Comparison of ENCODE assay signal across 11 cellular contexts in genomic region chr17:48725005-48725293, GRCh38. TPM values are rescaled to one million over a fixed set of nuclear protein-coding genes. Genes with fewer than 3 reads are reported as not detected.
DNase-seq lines count a peak whose midpoint lies in the region; ATAC-seq, FAIRE-seq and TF ChIP-seq lines count a peak whose summit lies in the region.
"Had no signal": no experiment of that assay in that cellular context is flagged by ENCODE, and none has a peak within 500 bp of the region (broad histone marks: within the 10 kb centered on the region; RNA-seq: fewer than 3 reads in every experiment).

No MANE protein-coding gene starts in this region.

- no peak for TF ChIP-seq CTCF in GM23338 (conservative IDR thresholded peaks at IDR 0.05; ENCODE audit: low read depth in 2 of 2)
- no peak for TF ChIP-seq CTCF in testis (IDR thresholded peaks at IDR 0.05)
- TF ChIP-seq CTCF in chondrocyte (IDR thresholded peaks at IDR 0.05) = no peak

- H3K4me3 Mint-ChIP-seq in GM23338 (no peak overlapping the region), chondrocyte (ENCODE audit: unreplicated experiment) (no peak overlapping the region)
- peak overlapping the region; percentile 21 for H3K4me3 Mint-ChIP-seq in activated naive CD8-positive, alpha-beta T cell treated with anti-CD3 and anti-CD28 coated beads, Interleukin-2, amount 10 ng/mL, durations not matched to agents 7 days and 5 days

- peak overlapping the region in 6 of 11 experiments; percentile 10 to 43 (median 18); a peak in 6 of 22 replicates for H3K4me2 ChIP-seq in BLaER1 treated with 17β-estradiol and CSF1 and Interleukin-3, amounts not matched to agents 10 nM and 100 nM
- peak overlapping the region; percentile 49 for H3K4me2 ChIP-seq in GM23338

- H3K36me3 ChIP-seq in BLaER1 treated with 17β-estradiol and CSF1 and Interleukin-3, amounts not matched to agents 10 nM and 100 nM = no peaks in the 10 kb centered on the region
- H3K36me3 ChIP-seq in GM23338 (ENCODE audit: insufficient read depth) (no peaks in the 10 kb centered on the region), muscle layer of duodenum (ENCODE audit: control insufficient read depth in 1 of 2, insufficient read depth in 2 of 2, low read length in 2 of 2) (no peaks in the 10 kb centered on the region), testis (ENCODE audit: low read depth, missing control alignments) (no peaks in the 10 kb centered on the region)
- H3K36me3 ChIP-seq: right atrium auricular region had no signal

- no peaks in the 10 kb centered on the region for H3K9me2 ChIP-seq in GM23338 (ENCODE audit: insufficient read depth)

- TF ChIP-seq POLR2A in testis (IDR thresholded peaks at IDR 0.05) (no peak), H54 (IDR thresholded peaks at IDR 0.05; ENCODE audit: low read depth, low read length) (no peak)

- H3K27ac Mint-ChIP-seq in GM23338 (no peak overlapping the region), chondrocyte (ENCODE audit: unreplicated experiment) (no peak overlapping the region)
- no peak overlapping the region for H3K27ac Mint-ChIP-seq in activated naive CD8-positive, alpha-beta T cell treated with anti-CD3 and anti-CD28 coated beads, Interleukin-2, amount 10 ng/mL, durations not matched to agents 7 days and 5 days

- H3K9me3 ChIP-seq in BLaER1 treated with 17β-estradiol and CSF1 and Interleukin-3, amounts not matched to agents 10 nM and 100 nM (replicated peaks in 1 of 11) = peaks cover 0 to 10% (median 2%) of the 10 kb centered on the region in 11 experiments; a peak in 9 of 22 replicates
- no peaks in the 10 kb centered on the region for H3K9me3 ChIP-seq in muscle layer of duodenum (ENCODE audit: control insufficient read depth in 1 of 2, low read length in 2 of 2)
- H3K9me3 ChIP-seq in testis = no peaks in the 10 kb centered on the region
- H3K9me3 ChIP-seq: right atrium auricular region had no signal

- H3K79me2 ChIP-seq in GM23338 (replicated peaks; ENCODE audit: insufficient read depth) = no peaks in the 10 kb centered on the region

- H3K36me3 Mint-ChIP-seq in GM23338 (ENCODE audit: low read depth) = peaks cover 3% of the 10 kb centered on the region; the same call in 1 of the 3 replicates
- no peaks in the 10 kb centered on the region for H3K36me3 Mint-ChIP-seq in activated naive CD8-positive, alpha-beta T cell treated with anti-CD3 and anti-CD28 coated beads, Interleukin-2, amount 10 ng/mL, durations not matched to agents 7 days and 5 days
- peaks cover 2% of the 10 kb centered on the region for H3K36me3 Mint-ChIP-seq in chondrocyte (ENCODE audit: low read depth)

- no peak for FAIRE-seq in H54 (lab: Jason Lieb, UNC)

- H3K27me3 Mint-ChIP-seq in GM23338 (ENCODE audit: insufficient read depth, low read depth, poor library complexity) (peaks cover 100% of the 10 kb centered on the region), chondrocyte (ENCODE audit: low read depth) (peaks cover 91% of the 10 kb centered on the region)
- H3K27me3 Mint-ChIP-seq in activated naive CD8-positive, alpha-beta T cell treated with anti-CD3 and anti-CD28 coated beads, Interleukin-2, amount 10 ng/mL, durations not matched to agents 7 days and 5 days = peaks cover 98% of the 10 kb centered on the region

- H3F3A ChIP-seq in GM23338 (replicated peaks; ENCODE audit: low read depth) = peaks cover 38% of the 10 kb centered on the region

- no peak overlapping the region for H3K9ac ChIP-seq in BLaER1 treated with 17β-estradiol and CSF1 and Interleukin-3, amounts not matched to agents 10 nM and 100 nM

- POLR2A ChIA-PET in activated naive CD8-positive, alpha-beta T cell treated with anti-CD3 and anti-CD28 coated beads, Interleukin-2, amount 10 ng/mL, durations not matched to agents 7 days and 5 days (lab: Charles Lee) = interaction anchor here (0.6 kb wide), 1 partner anchor 501 kb away, joined by 6 read pairs; no protein-coding TSS in a partner anchor

- H3K27me3 ChIP-seq in BLaER1 treated with 17β-estradiol and CSF1 and Interleukin-3, amounts not matched to agents 10 nM and 100 nM = peaks cover 100% of the 10 kb centered on the region in 11 experiments
- H3K27me3 ChIP-seq in GM23338 (ENCODE audit: insufficient read depth) = peaks cover 100% of the 10 kb centered on the region
- H3K27me3 ChIP-seq in muscle layer of duodenum (ENCODE audit: low read depth, low read length) = peaks cover 92% of the 10 kb centered on the region
- no peaks in the 10 kb centered on the region for H3K27me3 ChIP-seq in testis

- no peak overlapping the region for H3K27ac ChIP-seq in BLaER1 treated with 17β-estradiol and CSF1 and Interleukin-3, amounts not matched to agents 10 nM and 100 nM
- H3K27ac ChIP-seq in GM23338 (ENCODE audit: low read depth) = no peak overlapping the region
- no peak overlapping the region for H3K27ac ChIP-seq in muscle layer of duodenum (ENCODE audit: low read length)
- no peak overlapping the region for H3K27ac ChIP-seq in testis
- H3K27ac ChIP-seq: right atrium auricular region had no signal

- no peaks in the 10 kb centered on the region for H3K9me3 Mint-ChIP-seq in GM23338
- H3K9me3 Mint-ChIP-seq in activated naive CD8-positive, alpha-beta T cell treated with anti-CD3 and anti-CD28 coated beads, Interleukin-2, amount 10 ng/mL, durations not matched to agents 7 days and 5 days = no peaks in the 10 kb centered on the region
- H3K9me3 Mint-ChIP-seq in chondrocyte (ENCODE audit: low read depth) = no peaks in the 10 kb centered on the region

- no peak overlapping the region for H3K4me3 ChIP-seq in BLaER1 treated with 17β-estradiol and CSF1 and Interleukin-3, amounts not matched to agents 10 nM and 100 nM
- no peak overlapping the region for H3K4me3 ChIP-seq in GM23338
- peak overlapping the region; percentile 30 to 47 for H3K4me3 ChIP-seq in muscle layer of duodenum (ENCODE audit: low read depth in 1 of 2, low read length in 2 of 2)
- H3K4me3 ChIP-seq in testis = no peak overlapping the region
- H3K4me3 ChIP-seq: K562, right atrium auricular region had no signal

- H4K20me1 ChIP-seq in BLaER1 treated with 17β-estradiol and CSF1 and Interleukin-3, amounts not matched to agents 10 nM and 100 nM = peaks cover 0 to 99% (median 89%) of the 10 kb centered on the region in 11 experiments; a peak in 18 of 22 replicates
- peaks cover 47% of the 10 kb centered on the region for H4K20me1 ChIP-seq in GM23338 (replicated peaks; ENCODE audit: insufficient read depth)

- H3K4me1 Mint-ChIP-seq in GM23338 (peaks cover 34% of the 10 kb centered on the region), chondrocyte (ENCODE audit: low read depth) (peaks cover 17% of the 10 kb centered on the region)
- H3K4me1 Mint-ChIP-seq in activated naive CD8-positive, alpha-beta T cell treated with anti-CD3 and anti-CD28 coated beads, Interleukin-2, amount 10 ng/mL, durations not matched to agents 7 days and 5 days = peaks cover 27% of the 10 kb centered on the region

- ATAC-seq in GM23338 = no peak
- no peak for ATAC-seq in activated naive CD8-positive, alpha-beta T cell treated with anti-CD3 and anti-CD28 coated beads, Interleukin-2, amount 10 ng/mL, durations not matched to agents 7 days and 5 days (ENCODE audit: low read depth)

- H2AFZ ChIP-seq in GM23338 = no peak overlapping the region

- DNase-seq in GM23338 (ENCODE audit: low spot score) (no peak), kidney tubule cell (ENCODE audit: low spot score) (no peak), testis (no peak), chondrocyte (ENCODE audit: low spot score) (no peak), H54 (ENCODE audit: insufficient read length, low spot score) (no peak)
- DNase-seq in activated naive CD8-positive, alpha-beta T cell treated with anti-CD3 and anti-CD28 coated beads, Interleukin-2, amount 10 ng/mL, durations not matched to agents 7 days and 5 days = peak; percentile 44

- WGBS in testis, 2 donors = 2 to 3% methylated on average over 16 of the region's 16 CpGs

- peaks cover 0 to 38% (median 2%) of the 10 kb centered on the region in 10 experiments; a peak in 8 of 20 replicates for H3K4me1 ChIP-seq in BLaER1 treated with 17β-estradiol and CSF1 and Interleukin-3, amounts not matched to agents 10 nM and 100 nM
- H3K4me1 ChIP-seq in GM23338 (ENCODE audit: insufficient read depth) (peaks cover 36% of the 10 kb centered on the region), muscle layer of duodenum (ENCODE audit: control insufficient read depth in 1 of 2, insufficient read depth in 2 of 2, low read length in 2 of 2) (peaks cover 5 to 45% of the 10 kb centered on the region in 2 donors), testis (peaks cover 23% of the 10 kb centered on the region)

- intact Hi-C loops in testis (cut with DNase I; ENCODE audit: low total_unique reads) = loop anchor here (5.0 to 10.0 kb wide), 2 partner anchors 70 to 157 kb away; no protein-coding TSS in a partner anchor

TF ChIP-seq in GM23338, 12 proteins besides CTCF, POLR2A, EP300 and RAD21 (continues in another document):
- TF ChIP-seq ZNF331 (CRISPR knock-in tag; IDR thresholded peaks at IDR 0.05; ENCODE audit: low read depth) = no peak

RNA-seq across cellular contexts. Expression of gene PRAC2, which starts 2.0 kb away (rescaled TPM):
- not detected in 2 replicates for total RNA-seq in GM23338 (2014; rRNA removed; shearing (Covaris generic))
- not detected in 2 replicates for polyA plus RNA-seq in GM23338 (2016; fragmentation: Nextera tagmentation; extraction: Ambion mirVana)
- not detected for total RNA-seq in activated naive CD8-positive, alpha-beta T cell treated with anti-CD3 and anti-CD28 coated beads, Interleukin-2, amount 10 ng/mL, durations not matched to agents 7 days and 5 days
- total RNA-seq in testis = 1 to 10 TPM; 2.6 to 3.2 TPM
- 0.86 TPM for polyA plus RNA-seq in testis (ENCODE audit: insufficient read depth, low read depth, low replicate concordance)
- total RNA-seq in chondrocyte = not detected in 3 replicates
- total RNA-seq: K562, right atrium auricular region had no signal
- polyA plus RNA-seq: adipose tissue, K562 had no signal

RNA-seq across cellular contexts. Expression of gene PRAC1, which starts 2.6 kb away (rescaled TPM):
- total RNA-seq in GM23338 (2014; rRNA removed; shearing (Covaris generic)) = not detected in 2 replicates
- polyA plus RNA-seq in GM23338 (2016; fragmentation: Nextera tagmentation; extraction: Ambion mirVana) (0.70 TPM in 1 of 2 replicates, not detected in the other), testis (ENCODE audit: insufficient read depth, low read depth, low replicate concordance) (not detected)
- not detected for total RNA-seq in activated naive CD8-positive, alpha-beta T cell treated with anti-CD3 and anti-CD28 coated beads, Interleukin-2, amount 10 ng/mL, durations not matched to agents 7 days and 5 days
- total RNA-seq in testis (not detected), chondrocyte (not detected in 3 replicates)
- total RNA-seq: K562, right atrium auricular region had no signal
- polyA plus RNA-seq: adipose tissue, K562 had no signal

RNA-seq across cellular contexts. Expression of gene HOXB13, which starts 3.6 kb away (rescaled TPM):
- total RNA-seq in GM23338 (2014; rRNA removed; shearing (Covaris generic)) = not detected in 2 replicates
- not detected in 2 replicates for polyA plus RNA-seq in GM23338 (2016; fragmentation: Nextera tagmentation; extraction: Ambion mirVana)
- total RNA-seq in activated naive CD8-positive, alpha-beta T cell treated with anti-CD3 and anti-CD28 coated beads, Interleukin-2, amount 10 ng/mL, durations not matched to agents 7 days and 5 days = not detected
- total RNA-seq in testis = under 1 TPM in 1 of 2 donors, not detected in 1; 0.24 TPM
- not detected for polyA plus RNA-seq in testis (ENCODE audit: insufficient read depth, low read depth, low replicate concordance)
- 0.19 TPM in 1 of 3 replicates, not detected in the others for total RNA-seq in chondrocyte
- total RNA-seq: K562, right atrium auricular region had no signal
- polyA plus RNA-seq: adipose tissue, K562 had no signal

Comparison
In these comparisons a context has a peak if more than half of its experiments do, and no peak if none do; other contexts are left out.
1. H3K4me3 ChIP-seq: peak in muscle layer of duodenum (2 of 2); none in BLaER1 treated with 17β-estradiol and CSF1 and Interleukin-3, amounts not matched to agents 10 nM and 100 nM (0 of 10), GM23338 (single experiment) and testis (0 of 2).